1 cellular context compared by ENCODE assay signal in genomic region chr5:108726446-108727091, GRCh38.
TF ChIP-seq lines count a peak whose summit lies in the region.

No MANE protein-coding gene starts in this region.

TF ChIP-seq in IMR-90, 13 proteins besides CTCF, POLR2A, EP300 and RAD21 (continued from another document):
- TF ChIP-seq USF2 (IDR thresholded peaks at IDR 0.05; ENCODE audit: low read depth, low read length) (no peak), BHLHE40 (IDR thresholded peaks at IDR 0.05; ENCODE audit: low read depth, low read length) (no peak), CHD1 (IDR thresholded peaks at IDR 0.05; ENCODE audit: low read depth, low read length) (no peak)
